Comparison of ENCODE assay signal across 11 cellular contexts in genomic region chr2:196967126-196967525, GRCh38. TPM values are rescaled to one million over a fixed set of nuclear protein-coding genes. Genes with fewer than 3 reads are reported as not detected.
DNase-seq lines count a peak whose midpoint lies in the region; ATAC-seq and TF ChIP-seq lines count a peak whose summit lies in the region.
"Had no signal": no experiment of that assay in that cellular context is flagged by ENCODE, and none has a peak within 500 bp of the region (broad histone marks: within the 10 kb centered on the region; RNA-seq: fewer than 3 reads in every experiment).

No MANE protein-coding gene starts in this region.

- no peaks in the 10 kb centered on the region for H3K36me3 ChIP-seq in right atrium auricular region
- no peaks in the 10 kb centered on the region for H3K36me3 ChIP-seq in psoas muscle (ENCODE audit: insufficient read depth in 1 of 2, low read depth in 1 of 2)
- H3K36me3 ChIP-seq in uterus, result no peaks in the 10 kb centered on the region
- H3K36me3 ChIP-seq: thoracic aorta had no signal

- TF ChIP-seq CTCF in right atrium auricular region (IDR thresholded peaks at IDR 0.05) (no peak), psoas muscle (IDR thresholded peaks at IDR 0.05) (no peak), uterus (IDR thresholded peaks at IDR 0.05) (no peak)

- H3K27me3 ChIP-seq in right atrium auricular region (no peaks in the 10 kb centered on the region), psoas muscle (ENCODE audit: insufficient read depth in 3 of 3, low read length in 2 of 3) (no peaks in the 10 kb centered on the region), uterus (no peaks in the 10 kb centered on the region)

- 11 to 17% (median 13%) methylated on average over 7 of the region's 7 CpGs for WGBS in psoas muscle, 3 donors

- peak overlapping the region; percentile 5 to 33 for H3K4me3 ChIP-seq in right atrium auricular region
- peak overlapping the region; percentile 37 for H3K4me3 ChIP-seq in psoas muscle
- H3K4me3 ChIP-seq in uterus, result peak overlapping the region in 1 of 2 donors; percentile 3
- H3K4me3 ChIP-seq: thoracic aorta had no signal

- DNase-seq in GM03348 (ENCODE audit: low spot score) (peak; percentile 39), amniotic epithelial cell (ENCODE audit: low read depth) (peak; percentile 67), right atrium auricular region (ENCODE audit: low spot score) (no peak), psoas muscle (no peak), DMS79 treated with DMSO at 0.1 percent for 48 hours (lab: John Stamatoyannopoulos, UW) (no peak), GDM1 (lab: John Stamatoyannopoulos, UW) (no peak), uterus (no peak)
- DNase-seq: NCI-H1105 had no signal

- H3K27ac ChIP-seq in right atrium auricular region (no peak overlapping the region), psoas muscle (no peak overlapping the region), uterus (no peak overlapping the region)
- H3K27ac ChIP-seq: epithelial cell of prostate, thoracic aorta had no signal

- H3K9me3 ChIP-seq in right atrium auricular region, result no peaks in the 10 kb centered on the region
- no peaks in the 10 kb centered on the region for H3K9me3 ChIP-seq in psoas muscle
- H3K9me3 ChIP-seq in uterus, result no peaks in the 10 kb centered on the region
- H3K9me3 ChIP-seq: thoracic aorta had no signal

- no peaks in the 10 kb centered on the region for H3K4me1 ChIP-seq in right atrium auricular region
- no peaks in the 10 kb centered on the region for H3K4me1 ChIP-seq in psoas muscle
- H3K4me1 ChIP-seq in uterus, result no peaks in the 10 kb centered on the region

- peak in 2 of 4 donors; percentile 36 to 42 for ATAC-seq in psoas muscle
- ATAC-seq in HG03025 (IDR thresholded peaks at IDR 0.05; ENCODE audit: low FRiP score, unreplicated experiment), result no peak

- intact Hi-C loops in psoas muscle (cut with DNase I) (no loop called here), uterus (cut with DNase I; ENCODE audit: low total_unique reads) (no loop called here)

- TF ChIP-seq POLR2A in uterus (IDR thresholded peaks at IDR 0.05), result no peak

RNA-seq across cellular contexts. Expression of gene PGAP1, which starts 40.6 kb away (rescaled TPM):
- total RNA-seq in right atrium auricular region, result 10 to 100 TPM in 1 of 2 donors, 1 to 10 TPM in 1; 5.7 to 10.5 TPM
- 1 to 10 TPM; 2.2 to 5.2 (median 3.0) TPM for total RNA-seq in psoas muscle
- 1 to 10 TPM in 1 of 3 donors, under 1 TPM in 2; 0.57 to 1.6 (median 0.59) TPM for polyA plus RNA-seq in psoas muscle
- 10 to 100 TPM; 19.4 to 76.3 (median 23.7) TPM for total RNA-seq in uterus

Comparison
In these comparisons a context has a peak if more than half of its experiments do, and no peak if none do; other contexts are left out.
1. DNase-seq: peak in GM03348 (single experiment) and amniotic epithelial cell (single experiment); none in right atrium auricular region (single experiment), psoas muscle (0 of 2), DMS79 treated with DMSO at 0.1 percent for 48 hours (single experiment), GDM1 (single experiment) and uterus (0 of 2).